9 cellular contexts compared by ENCODE assay signal in genomic region chr14:60651936-60652673, GRCh38. TPM values are rescaled to one million over a fixed set of nuclear protein-coding genes. Genes with fewer than 3 reads are reported as not detected.
DNase-seq lines count a peak whose midpoint lies in the region; ATAC-seq, FAIRE-seq and TF ChIP-seq lines count a peak whose summit lies in the region.
"Had no signal": no experiment of that assay in that cellular context is flagged by ENCODE, and none has a peak within 500 bp of the region (broad histone marks: within the 10 kb centered on the region; RNA-seq: fewer than 3 reads in every experiment).

No MANE protein-coding gene starts in this region.

- H3K27me3 ChIP-seq in keratinocyte (ENCODE audit: control insufficient read depth, extremely low read depth, insufficient read depth, low read length): peaks cover 98% of the 10 kb centered on the region

- H3K4me2 ChIP-seq in keratinocyte (ENCODE audit: control insufficient read depth, extremely low read depth, insufficient read depth, low read depth, low read length): peak overlapping the region; percentile 22

- dilution Hi-C loops in keratinocyte (cut with MboI; ENCODE audit: extremely low pct_ligation_motif_present, low sequenced_read_pairs): no loop called here

- H3K4me1 ChIP-seq in keratinocyte (ENCODE audit: control insufficient read depth, extremely low read depth, insufficient read depth, low read length): peaks cover 16% of the 10 kb centered on the region

- POLR2A ChIA-PET in activated naive CD8-positive, alpha-beta T cell treated with anti-CD3 and anti-CD28 coated beads, Interleukin-2, amount 10 ng/mL, durations not matched to agents 7 days and 5 days (lab: Charles Lee): no interaction called here

- H3K4me1 Mint-ChIP-seq in activated naive CD8-positive, alpha-beta T cell treated with anti-CD3 and anti-CD28 coated beads, Interleukin-2, amount 10 ng/mL, durations not matched to agents 7 days and 5 days: peaks cover 39% of the 10 kb centered on the region
- peaks cover 61% of the 10 kb centered on the region for H3K4me1 Mint-ChIP-seq in activated naive CD8-positive, alpha-beta T cell treated with anti-CD3 and anti-CD28 coated beads for 36 hours
- peaks cover 51% of the 10 kb centered on the region for H3K4me1 Mint-ChIP-seq in type B pancreatic cell (ENCODE audit: unreplicated experiment)

- no peak overlapping the region for H3K27ac Mint-ChIP-seq in activated naive CD8-positive, alpha-beta T cell treated with anti-CD3 and anti-CD28 coated beads, Interleukin-2, amount 10 ng/mL, durations not matched to agents 7 days and 5 days
- H3K27ac Mint-ChIP-seq in activated naive CD8-positive, alpha-beta T cell treated with anti-CD3 and anti-CD28 coated beads for 36 hours: no peak overlapping the region
- H3K27ac Mint-ChIP-seq in type B pancreatic cell: peak overlapping the region; percentile 48

- peaks cover 3% of the 10 kb centered on the region for H4K20me1 ChIP-seq in keratinocyte (ENCODE audit: control insufficient read depth, extremely low read depth, insufficient read depth, low read length)

- no peak overlapping the region for H2AFZ ChIP-seq in keratinocyte (ENCODE audit: control insufficient read depth, low read length)

- no peak for ATAC-seq in activated naive CD8-positive, alpha-beta T cell treated with anti-CD3 and anti-CD28 coated beads, Interleukin-2, amount 10 ng/mL, durations not matched to agents 7 days and 5 days (ENCODE audit: low read depth)

- no peaks in the 10 kb centered on the region for H3K36me3 ChIP-seq in keratinocyte (ENCODE audit: control insufficient read depth in 2 of 2, extremely low read depth in 1 of 2, insufficient read depth in 2 of 2, low read length in 2 of 2)

- H3K9me1 ChIP-seq in keratinocyte (ENCODE audit: control insufficient read depth, extremely low read depth, insufficient read depth, low read length): no peaks in the 10 kb centered on the region

- H3K9me3 Mint-ChIP-seq in activated naive CD8-positive, alpha-beta T cell treated with anti-CD3 and anti-CD28 coated beads, Interleukin-2, amount 10 ng/mL, durations not matched to agents 7 days and 5 days: peaks cover 1% of the 10 kb centered on the region
- no peaks in the 10 kb centered on the region for H3K9me3 Mint-ChIP-seq in activated naive CD8-positive, alpha-beta T cell treated with anti-CD3 and anti-CD28 coated beads for 36 hours
- H3K9me3 Mint-ChIP-seq in type B pancreatic cell: no peaks in the 10 kb centered on the region

- FAIRE-seq in keratinocyte (lab: Jason Lieb, UNC): no peak
- FAIRE-seq: GM18507 had no signal

- H3K36me3 Mint-ChIP-seq in activated naive CD8-positive, alpha-beta T cell treated with anti-CD3 and anti-CD28 coated beads, Interleukin-2, amount 10 ng/mL, durations not matched to agents 7 days and 5 days: peaks cover 3% of the 10 kb centered on the region
- H3K36me3 Mint-ChIP-seq in activated naive CD8-positive, alpha-beta T cell treated with anti-CD3 and anti-CD28 coated beads for 36 hours: no peaks in the 10 kb centered on the region
- peaks cover 3% of the 10 kb centered on the region for H3K36me3 Mint-ChIP-seq in type B pancreatic cell

- H3K79me2 ChIP-seq in keratinocyte (ENCODE audit: control insufficient read depth, insufficient read depth, low read length): no peaks in the 10 kb centered on the region

- no peak overlapping the region for H3K27ac ChIP-seq in keratinocyte (ENCODE audit: control insufficient read depth, insufficient read depth, low read length)

- no peak for TF ChIP-seq CTCF in keratinocyte (optimal IDR thresholded peaks at IDR 0.05 in 1 of 3, IDR thresholded peaks at IDR 0.05 in 1 of 3, conservative IDR thresholded peaks at IDR 0.05 in 1 of 3; ENCODE audit: extremely low read depth in 1 of 3, insufficient read depth in 2 of 3, low read length in 3 of 3)
- no peak for TF ChIP-seq CTCF in type B pancreatic cell (conservative IDR thresholded peaks at IDR 0.05)

- no peak overlapping the region for H3K4me3 Mint-ChIP-seq in activated naive CD8-positive, alpha-beta T cell treated with anti-CD3 and anti-CD28 coated beads, Interleukin-2, amount 10 ng/mL, durations not matched to agents 7 days and 5 days
- H3K4me3 Mint-ChIP-seq in activated naive CD8-positive, alpha-beta T cell treated with anti-CD3 and anti-CD28 coated beads for 36 hours: no peak overlapping the region
- peak overlapping the region; percentile 88 for H3K4me3 Mint-ChIP-seq in type B pancreatic cell

- no peak overlapping the region for H3K9ac ChIP-seq in keratinocyte (ENCODE audit: control insufficient read depth, extremely low read depth, insufficient read depth, low read length)

- H3K27me3 Mint-ChIP-seq in activated naive CD8-positive, alpha-beta T cell treated with anti-CD3 and anti-CD28 coated beads, Interleukin-2, amount 10 ng/mL, durations not matched to agents 7 days and 5 days: peaks cover 94% of the 10 kb centered on the region
- peaks cover 97% of the 10 kb centered on the region for H3K27me3 Mint-ChIP-seq in activated naive CD8-positive, alpha-beta T cell treated with anti-CD3 and anti-CD28 coated beads for 36 hours
- H3K27me3 Mint-ChIP-seq in type B pancreatic cell: peaks cover 91% of the 10 kb centered on the region

- DNase-seq in activated naive CD8-positive, alpha-beta T cell treated with anti-CD3 and anti-CD28 coated beads, Interleukin-2, amount 10 ng/mL, durations not matched to agents 7 days and 5 days: peak; percentile 44
- no peak for DNase-seq in activated naive CD8-positive, alpha-beta T cell treated with anti-CD3 and anti-CD28 coated beads for 36 hours
- DNase-seq in NCI-H748 treated with DMSO at 0.1 percent for 48 hours (lab: John Stamatoyannopoulos, UW): peak; percentile 51
- DNase-seq in keratinocyte (ENCODE audit: low read depth, low spot score): no peak
- DNase-seq in type B pancreatic cell (ENCODE audit: extremely low spot score, unreplicated experiment): no peak
- no peak for DNase-seq in activated CD8-positive, alpha-beta memory T cell treated with anti-CD3 and anti-CD28 coated beads, Interleukin-2, amount 50 U/mL, for 4 hours
- no peak for DNase-seq in NOMO-1 treated with dmso at 0.1 percent for 144 hours (lab: John Stamatoyannopoulos, UW; ENCODE audit: unreplicated experiment)
- DNase-seq in stimulated activated CD4-positive, alpha-beta T cell treated with anti-CD3 and anti-CD28 coated beads, Interleukin-4, amount 100 ng/mL, for 24 hours: no peak

- no peak overlapping the region for H3K4me3 ChIP-seq in keratinocyte (ENCODE audit: control insufficient read depth in 2 of 3, extremely low read depth in 1 of 3, insufficient read depth in 2 of 3, low read depth in 1 of 3, low read length in 3 of 3)

- no peaks in the 10 kb centered on the region for H3K9me3 ChIP-seq in keratinocyte (ENCODE audit: control insufficient read depth, low read depth, low read length)

RNA-seq across cellular contexts. Expression of gene SIX1, which starts 2.8 kb away (rescaled TPM):
- total RNA-seq in activated naive CD8-positive, alpha-beta T cell treated with anti-CD3 and anti-CD28 coated beads, Interleukin-2, amount 10 ng/mL, durations not matched to agents 7 days and 5 days: not detected
- total RNA-seq in activated naive CD8-positive, alpha-beta T cell treated with anti-CD3 and anti-CD28 coated beads for 36 hours: not detected
- 0.01 to 0.04 TPM in 2 of 3 replicates, not detected in the other for polyA plus RNA-seq in keratinocyte
- not detected for polyA plus RNA-seq in keratinocyte (2011; ENCODE audit: low read depth)
- polyA plus RNA-seq in keratinocyte (2011; cell fraction: cytosol; rRNA removed): 0.04 TPM in 1 of 2 replicates, not detected in the other
- polyA plus RNA-seq in keratinocyte (2011; cell fraction: nucleus; rRNA removed): not detected in 2 replicates
- 0.05 TPM in 1 of 2 replicates, not detected in the other for polyA plus RNA-seq in keratinocyte (2012; ENCODE audit: low replicate concordance)
- polyA minus RNA-seq in keratinocyte: not detected in 3 replicates
- not detected for polyA minus RNA-seq in keratinocyte (2011; cell fraction: cytosol; rRNA and poly(A)+ RNA removed)
- not detected in 2 replicates for polyA minus RNA-seq in keratinocyte (2011; cell fraction: nucleus; rRNA and poly(A)+ RNA removed)
- 1.00 and 32.6 TPM in 2 replicates for total RNA-seq in type B pancreatic cell (ENCODE audit: low replicate concordance)

Comparison
In these comparisons a context has a peak if more than half of its experiments do, and no peak if none do; other contexts are left out.
1. DNase-seq: peak in activated naive CD8-positive, alpha-beta T cell treated with anti-CD3 and anti-CD28 coated beads, Interleukin-2, amount 10 ng/mL, durations not matched to agents 7 days and 5 days (single experiment) and NCI-H748 treated with DMSO at 0.1 percent for 48 hours (single experiment); none in activated naive CD8-positive, alpha-beta T cell treated with anti-CD3 and anti-CD28 coated beads for 36 hours (single experiment), keratinocyte (single experiment), type B pancreatic cell (single experiment), activated CD8-positive, alpha-beta memory T cell treated with anti-CD3 and anti-CD28 coated beads, Interleukin-2, amount 50 U/mL, for 4 hours (single experiment), NOMO-1 treated with dmso at 0.1 percent for 144 hours (single experiment) and stimulated activated CD4-positive, alpha-beta T cell treated with anti-CD3 and anti-CD28 coated beads, Interleukin-4, amount 100 ng/mL, for 24 hours (single experiment).